ENCODE assay signal across 15 cellular contexts in genomic region chr20:57661201-57662027, GRCh38. TPM values are rescaled to one million over a fixed set of nuclear protein-coding genes. Genes with fewer than 3 reads are reported as not detected.
DNase-seq lines count a peak whose midpoint lies in the region; ATAC-seq, FAIRE-seq and TF ChIP-seq lines count a peak whose summit lies in the region.
"Had no signal": no experiment of that assay in that cellular context is flagged by ENCODE, and none has a peak within 500 bp of the region (broad histone marks: within the 10 kb centered on the region; RNA-seq: fewer than 3 reads in every experiment).

No MANE protein-coding gene starts in this region.

- H2AFZ ChIP-seq in trophoblast cell (ENCODE audit: insufficient read depth, low read length, poor library complexity): no peak overlapping the region

- H3K9ac ChIP-seq in trophoblast cell (ENCODE audit: low read length): no peak overlapping the region

- no peak overlapping the region for H3K14ac ChIP-seq in trophoblast cell (ENCODE audit: low read length)

- no peak overlapping the region for H4K8ac ChIP-seq in trophoblast cell (ENCODE audit: low read depth, low read length)

- H3K4me1 Mint-ChIP-seq in activated T-helper 17 cell treated with anti-CD3 and anti-CD28 coated beads, Interleukin-2, amount 50 U/mL, for 72 hours: peaks cover 15% of the 10 kb centered on the region

- peak overlapping the region; percentile 42 for H3K4ac ChIP-seq in trophoblast cell (ENCODE audit: low read depth, low read length)

- no peak overlapping the region for H2BK120ac ChIP-seq in trophoblast cell (ENCODE audit: insufficient read depth, low read length, poor library complexity)

- no peak overlapping the region for H2AK5ac ChIP-seq in trophoblast cell (ENCODE audit: low read length)

- no peak for TF ChIP-seq POLR2A in GM12891 (IDR thresholded peaks at IDR 0.05; ENCODE audit: low read depth, low read length)

- no peaks in the 10 kb centered on the region for H3K27me3 Mint-ChIP-seq in activated T-helper 17 cell treated with anti-CD3 and anti-CD28 coated beads, Interleukin-2, amount 50 U/mL, for 72 hours

- H4K12ac ChIP-seq in trophoblast cell (ENCODE audit: low read depth, low read length): no peak overlapping the region

- no peak overlapping the region for H3K23ac ChIP-seq in trophoblast cell (ENCODE audit: low read length)

- no peaks in the 10 kb centered on the region for H3K9me3 ChIP-seq in trophoblast cell (ENCODE audit: insufficient read depth, low read depth, low read length)

- H3K36me3 Mint-ChIP-seq in activated T-helper 17 cell treated with anti-CD3 and anti-CD28 coated beads, Interleukin-2, amount 50 U/mL, for 72 hours (ENCODE audit: low read depth): no peaks in the 10 kb centered on the region

- H3K27ac ChIP-seq in 22Rv1: peak overlapping the region; percentile 54
- H3K27ac ChIP-seq in trophoblast cell (ENCODE audit: low read depth, low read length): no peak overlapping the region
- H3K27ac ChIP-seq: foreskin keratinocyte had no signal

- peaks cover 3 to 5% of the 10 kb centered on the region in 2 experiments for H3K4me1 ChIP-seq in trophoblast cell (ENCODE audit: control insufficient read depth in 1 of 2, insufficient read depth in 2 of 2, low read length in 2 of 2)

- H2BK5ac ChIP-seq in trophoblast cell (ENCODE audit: low read depth, low read length, poor library complexity): no peak overlapping the region

- no peaks in the 10 kb centered on the region for H3K79me1 ChIP-seq in trophoblast cell (ENCODE audit: low read length)

- TF ChIP-seq CTCF in 22Rv1 (IDR thresholded peaks at IDR 0.05): no peak

- H2BK12ac ChIP-seq in trophoblast cell (ENCODE audit: low read length): no peak overlapping the region

- no peak overlapping the region for H3K4me2 ChIP-seq in trophoblast cell (ENCODE audit: low read length)

- no peak overlapping the region for H3K27ac Mint-ChIP-seq in activated T-helper 17 cell treated with anti-CD3 and anti-CD28 coated beads, Interleukin-2, amount 50 U/mL, for 72 hours
- H3K27ac Mint-ChIP-seq: activated naive CD4-positive, alpha-beta T cell treated with anti-CD3 and anti-CD28 coated beads for 36 hours had no signal

- no peak overlapping the region for H3K4me3 ChIP-seq in trophoblast cell (ENCODE audit: low read depth, low read length)

- H3K79me2 ChIP-seq in trophoblast cell (ENCODE audit: control insufficient read depth, insufficient read depth, low read length, poor library complexity): peaks cover 7% of the 10 kb centered on the region

- H3K18ac ChIP-seq in trophoblast cell (ENCODE audit: low read length): peak overlapping the region; percentile 20

- no peak for ATAC-seq in GM18868 (IDR thresholded peaks at IDR 0.05; ENCODE audit: unreplicated experiment)
- no peak for ATAC-seq in activated T-helper 17 cell treated with anti-CD3 and anti-CD28 coated beads, Interleukin-2, amount 50 U/mL, for 72 hours (replicated peaks)
- ATAC-seq: foreskin keratinocyte had no signal

- H3K36me3 ChIP-seq in trophoblast cell (ENCODE audit: control insufficient read depth in 1 of 2, insufficient read depth in 2 of 2, low read length in 2 of 2): peaks cover 51 to 52% of the 10 kb centered on the region in 2 experiments

- H4K91ac ChIP-seq in trophoblast cell (ENCODE audit: low read depth, low read length): no peak overlapping the region

- FAIRE-seq in GM12891 (lab: Jason Lieb, UNC): no peak

- H3K27me3 ChIP-seq in trophoblast cell (ENCODE audit: insufficient read depth, low read length): no peaks in the 10 kb centered on the region
- H3K27me3 ChIP-seq: foreskin keratinocyte had no signal

- WGBS in trophoblast cell (ENCODE audit: extremely low coverage, insufficient coverage, insufficient read length): no CpG with 5 or more reads among the region's 32 CpGs

- H3K4me3 Mint-ChIP-seq in activated T-helper 17 cell treated with anti-CD3 and anti-CD28 coated beads, Interleukin-2, amount 50 U/mL, for 72 hours: no peak overlapping the region
- H3K4me3 Mint-ChIP-seq: activated naive CD4-positive, alpha-beta T cell treated with anti-CD3 and anti-CD28 coated beads for 36 hours had no signal

- DNase-seq in GM12891 (ENCODE audit: insufficient read length, low spot score) (peak; percentile 8), ecto neural progenitor cell (ENCODE audit: low spot score) (peak; percentile 42), trophoblast cell (no peak), NOMO-1 (lab: John Stamatoyannopoulos, UW; ENCODE audit: unreplicated experiment in 2 of 2) (no peak), AG08396 (ENCODE audit: low spot score) (no peak)
- DNase-seq: activated naive CD4-positive, alpha-beta T cell treated with anti-CD3 and anti-CD28 coated beads for 36 hours; foreskin keratinocyte; NCI-H2171 had no signal

- H3K9me3 Mint-ChIP-seq in activated T-helper 17 cell treated with anti-CD3 and anti-CD28 coated beads, Interleukin-2, amount 50 U/mL, for 72 hours: no peaks in the 10 kb centered on the region
- H3K9me3 Mint-ChIP-seq: activated naive CD4-positive, alpha-beta T cell treated with anti-CD3 and anti-CD28 coated beads for 36 hours had no signal

TF ChIP-seq in GM12891, 5 proteins besides CTCF, POLR2A, EP300 and RAD21:
- TF ChIP-seq POLR2AphosphoS5 (IDR thresholded peaks at IDR 0.05; ENCODE audit: low read depth, low read length) (no peak), POU2F2 (IDR thresholded peaks at IDR 0.05; ENCODE audit: low read depth, low read length) (no peak), TAF1 (IDR thresholded peaks at IDR 0.05; ENCODE audit: low read depth, low read length) (no peak), PAX5 (IDR thresholded peaks at IDR 0.05; ENCODE audit: insufficient read depth, low read length, severe bottlenecking) (no peak), SPI1 (IDR thresholded peaks at IDR 0.05; ENCODE audit: low read depth, low read length) (no peak)
TF ChIP-seq in GM12891: peak in this region for 0.

RNA-seq across cellular contexts. Expression of gene ZBP1, which starts 41.2 kb away (rescaled TPM):
- 2.2 TPM for polyA plus RNA-seq in GM12891 (2012; ENCODE audit: low read depth, missing spikeins)
- not detected in 2 replicates for polyA plus RNA-seq in trophoblast cell (2013)
- total RNA-seq in activated T-helper 17 cell treated with anti-CD3 and anti-CD28 coated beads, Interleukin-2, amount 50 U/mL, for 72 hours: 1 to 10 TPM; 1.0 to 1.7 TPM
- total RNA-seq: dermis microvascular lymphatic vessel endothelial cell, foreskin keratinocyte, LHCN-M2, osteocyte, RPMI7951 had no signal

RNA-seq across cellular contexts. Expression of gene PMEPA1, which starts 48.4 kb away (rescaled TPM):
- 2.8 TPM for polyA plus RNA-seq in GM12891 (2012; ENCODE audit: low read depth, missing spikeins)
- polyA plus RNA-seq in trophoblast cell (2013): 43.9 and 46.9 TPM in 2 replicates
- total RNA-seq in activated T-helper 17 cell treated with anti-CD3 and anti-CD28 coated beads, Interleukin-2, amount 50 U/mL, for 72 hours: 1 to 10 TPM; 1.6 to 2.3 TPM

Comparison
In these comparisons a context has a peak if more than half of its experiments do, and no peak if none do; other contexts are left out.
1. DNase-seq: peak in GM12891 (single experiment) and ecto neural progenitor cell (single experiment); none in trophoblast cell (0 of 2), NOMO-1 (0 of 2) and AG08396 (single experiment).